Comparison of ENCODE assay signal across 17 cellular contexts in genomic region chr1:238187575-238187949, GRCh38.
DNase-seq lines count a peak whose midpoint lies in the region; ATAC-seq, FAIRE-seq and TF ChIP-seq lines count a peak whose summit lies in the region.
"Had no signal": no experiment of that assay in that cellular context is flagged by ENCODE, and none has a peak within 500 bp of the region (broad histone marks: within the 10 kb centered on the region; RNA-seq: fewer than 3 reads in every experiment).

No MANE protein-coding gene starts in this region.

- no peak for FAIRE-seq in GM12878 (lab: Jason Lieb, UNC)
- FAIRE-seq: A204.1, G401.6, HepG2 had no signal

- no peak overlapping the region for H3K4me2 ChIP-seq in GM12878 (ENCODE audit: control insufficient read depth, insufficient read depth)
- H3K4me2 ChIP-seq in trophoblast cell (ENCODE audit: low read length) = no peak overlapping the region

- H3K4me1 ChIP-seq in BE2C (no peaks in the 10 kb centered on the region), GM12878 (ENCODE audit: control insufficient read depth, insufficient read depth, low read length) (no peaks in the 10 kb centered on the region), trophoblast cell (ENCODE audit: control insufficient read depth in 1 of 2, insufficient read depth in 2 of 2, low read length in 2 of 2) (no peaks in the 10 kb centered on the region)
- H3K4me1 ChIP-seq: HAP-1 had no signal

- H2AK5ac ChIP-seq in trophoblast cell (ENCODE audit: low read length) = no peak overlapping the region

- no peak overlapping the region for H2BK12ac ChIP-seq in trophoblast cell (ENCODE audit: low read length)

- TF ChIP-seq CTCF in BE2C (IDR thresholded peaks at IDR 0.05; ENCODE audit: low read depth, low read length) (0 out of 2 replicates have a peak, but pooled peaks have one; percentile 3), GM12878 (IDR thresholded peaks at IDR 0.05 in 2 of 3, conservative IDR thresholded peaks at IDR 0.05 in 1 of 3; ENCODE audit: control insufficient read depth in 2 of 3, extremely low read depth in 1 of 3, insufficient read depth in 1 of 3, low read depth in 3 of 3, low read length in 3 of 3) (no peak)

- TF ChIP-seq RAD21 in GM12878 (IDR thresholded peaks at IDR 0.05; ENCODE audit: insufficient read depth, low read depth, low read length) = no peak

- no peaks in the 10 kb centered on the region for H3K79me1 ChIP-seq in trophoblast cell (ENCODE audit: low read length)

- no peak overlapping the region for H3K18ac ChIP-seq in trophoblast cell (ENCODE audit: low read length)

- H4K8ac ChIP-seq in trophoblast cell (ENCODE audit: low read depth, low read length) = no peak overlapping the region

- SMC1A ChIA-PET in GM12878 (lab: Charles Lee; ENCODE audit: uncharacterized antibody, unreplicated experiment) = interaction anchor here (0.8 to 3.0 kb wide), 11 partner anchors 11 to 181 kb away, joined by 3 to 17 read pairs (median 5); no protein-coding TSS in a partner anchor

- H2AFZ ChIP-seq in GM12878 (ENCODE audit: control insufficient read depth, low read depth, low read length) (no peak overlapping the region), trophoblast cell (ENCODE audit: insufficient read depth, low read length, poor library complexity) (no peak overlapping the region)
- H2AFZ ChIP-seq: GM23248 had no signal

- no peak overlapping the region for H2BK5ac ChIP-seq in trophoblast cell (ENCODE audit: low read depth, low read length, poor library complexity)

- no peak overlapping the region for H3K4me3 ChIP-seq in BE2C (ENCODE audit: low read depth, low read length)
- no peak overlapping the region for H3K4me3 ChIP-seq in GM12878
- H3K4me3 ChIP-seq in trophoblast cell (ENCODE audit: low read depth, low read length) = no peak overlapping the region
- H3K4me3 ChIP-seq: GM23248, HAP-1 had no signal

- no peaks in the 10 kb centered on the region for H3K79me2 ChIP-seq in GM12878 (ENCODE audit: control insufficient read depth, insufficient read depth, low read length)
- H3K79me2 ChIP-seq in trophoblast cell (ENCODE audit: control insufficient read depth, insufficient read depth, low read length, poor library complexity) = no peaks in the 10 kb centered on the region

- no peak overlapping the region for H3K14ac ChIP-seq in trophoblast cell (ENCODE audit: low read length)

- in situ Hi-C loops in GM12878 (cut with MboI) = no loop called here

- POLR2A ChIA-PET in GM12878 (lab: Charles Lee) = interaction anchor here (0.7 to 1.1 kb wide), 3 partner anchors 16 to 227 kb away, joined by 3 to 4 read pairs (median 3); no protein-coding TSS in a partner anchor

- H4K20me1 ChIP-seq in GM12878 (ENCODE audit: control insufficient read depth, insufficient read depth) = no peaks in the 10 kb centered on the region

- ATAC-seq in GM18867 (IDR thresholded peaks at IDR 0.05; ENCODE audit: unreplicated experiment) (peak; percentile 15), GM12878 (peak; percentile 84), HG02763 (IDR thresholded peaks at IDR 0.05; ENCODE audit: unreplicated experiment) (no peak)
- ATAC-seq: HepG2 had no signal

- H3K27ac ChIP-seq in GM12878 (ENCODE audit: control insufficient read depth, insufficient read depth) (no peak overlapping the region), trophoblast cell (ENCODE audit: low read depth, low read length) (no peak overlapping the region)
- H3K27ac ChIP-seq: GM23248 had no signal

- H3K36me3 ChIP-seq in BE2C = no peaks in the 10 kb centered on the region
- H3K36me3 ChIP-seq in GM12878 (ENCODE audit: control insufficient read depth in 2 of 2, insufficient read depth in 2 of 2, low read length in 1 of 2) = no peaks in the 10 kb centered on the region
- H3K36me3 ChIP-seq in trophoblast cell (ENCODE audit: control insufficient read depth in 1 of 2, insufficient read depth in 2 of 2, low read length in 2 of 2) = no peaks in the 10 kb centered on the region
- H3K36me3 ChIP-seq: HAP-1 had no signal

- TF ChIP-seq POLR2A in GM12878 (IDR thresholded peaks at IDR 0.05; ENCODE audit: low read depth, low read length) = no peak

- no peak overlapping the region for H2BK120ac ChIP-seq in trophoblast cell (ENCODE audit: insufficient read depth, low read length, poor library complexity)

- no peak for DNase-seq in BE2C
- DNase-seq in GM12878 (ENCODE audit: low read depth, low spot score) = peak; percentile 20
- DNase-seq in trophoblast cell = no peak
- no peak for DNase-seq in NCI-H446 (lab: John Stamatoyannopoulos, UW)
- no peak for DNase-seq in medulla oblongata (ENCODE audit: extremely low spot score)
- DNase-seq: ACHN; Calu3; CD4-positive, alpha-beta memory T cell; GM23248; Karpas-422; KBM-7 had no signal

- no peak overlapping the region for H4K91ac ChIP-seq in trophoblast cell (ENCODE audit: low read depth, low read length)

- intact Hi-C loops in GM12878 (cut with micrococcal nuclease; ENCODE audit: unreplicated experiment) = loop anchor here (1.0 kb wide), 1 partner anchor 127 kb away; no protein-coding TSS in a partner anchor

- no peaks in the 10 kb centered on the region for H3K27me3 ChIP-seq in BE2C
- no peaks in the 10 kb centered on the region for H3K27me3 ChIP-seq in GM12878 (replicated peaks in 1 of 2; ENCODE audit: control insufficient read depth in 2 of 2, insufficient read depth in 2 of 2, low read length in 1 of 2)
- no peaks in the 10 kb centered on the region for H3K27me3 ChIP-seq in trophoblast cell (ENCODE audit: insufficient read depth, low read length)

- H3K4ac ChIP-seq in trophoblast cell (ENCODE audit: low read depth, low read length) = no peak overlapping the region

- BruUV-seq in GM12878 (replicated peaks; lab: Mats Ljungman, UMichigan) = no TSS peak

- H3K9ac ChIP-seq in GM12878 (ENCODE audit: control insufficient read depth, insufficient read depth, low read length) (no peak overlapping the region), trophoblast cell (ENCODE audit: low read length) (no peak overlapping the region)
- H3K9ac ChIP-seq: GM23248 had no signal

- H3K9me3 ChIP-seq in BE2C (no peaks in the 10 kb centered on the region), GM12878 (replicated peaks; ENCODE audit: control insufficient read depth, insufficient read depth, low read length) (no peaks in the 10 kb centered on the region; the same call in 2 of the 3 replicates), trophoblast cell (ENCODE audit: insufficient read depth, low read depth, low read length) (no peaks in the 10 kb centered on the region)
- H3K9me3 ChIP-seq: HAP-1 had no signal

- 40% methylated on average over 3 of the region's 3 CpGs for WGBS in GM12878 (ENCODE audit: insufficient coverage, insufficient replicate concordance, low lambda C conversion rate, missing lambda C conversion rate)
- no CpG with 5 or more reads among the region's 3 CpGs for WGBS in trophoblast cell (ENCODE audit: extremely low coverage, insufficient coverage, insufficient read length)

- H3K23ac ChIP-seq in trophoblast cell (ENCODE audit: low read length) = no peak overlapping the region

- 0 out of 4 replicates have a peak, but pooled peaks of 1 of the 2 experiments have one; percentile 5 for TF ChIP-seq EP300 in GM12878 (IDR thresholded peaks at IDR 0.05; ENCODE audit: borderline replicate concordance in 1 of 2, control insufficient read depth in 1 of 2, low read depth in 2 of 2, low read length in 2 of 2)

- H4K12ac ChIP-seq in trophoblast cell (ENCODE audit: low read depth, low read length) = peak overlapping the region; percentile 13

- CTCF ChIA-PET in GM12878 (lab: Yijun Ruan, JAX) = interaction anchor here (0.7 to 1.7 kb wide), 11 partner anchors 15 to 324 kb away, joined by 3 to 6 read pairs (median 3); no protein-coding TSS in a partner anchor

- RAD21 ChIA-PET in GM12878 (lab: Charles Lee; ENCODE audit: unreplicated experiment) = interaction anchor here (0.9 to 1.7 kb wide), 5 partner anchors 36 to 211 kb away, joined by 3 to 6 read pairs (median 3); no protein-coding TSS in a partner anchor

TF ChIP-seq in GM12878, 131 proteins besides CTCF, POLR2A, EP300 and RAD21:
- TF ChIP-seq ELK1 (IDR thresholded peaks at IDR 0.05; ENCODE audit: low read depth, low read length) (no peak), MEF2B (IDR thresholded peaks at IDR 0.05; ENCODE audit: partially characterized antibody, poor library complexity, severe bottlenecking) (peak; percentile 7), DPF2 (IDR thresholded peaks at IDR 0.05) (peak; percentile 43; the same call in 1 of the 2 replicates), SPI1 (IDR thresholded peaks at IDR 0.05; ENCODE audit: borderline replicate concordance, insufficient read depth, low read depth, low read length) (peak; percentile 57; the same call in 1 of the 2 replicates), ATF7 (IDR thresholded peaks at IDR 0.05; ENCODE audit: low read depth) (0 out of 2 replicates have a peak, but pooled peaks have one; percentile 23), PAX5 (IDR thresholded peaks at IDR 0.05; ENCODE audit: borderline replicate concordance, low read depth, low read length) (peak; percentile 38; the same call in 1 of the 2 replicates), MTA2 (IDR thresholded peaks at IDR 0.05; ENCODE audit: low read depth) (peak; percentile 58; the same call in 1 of the 2 replicates), IKZF1 (conservative IDR thresholded peaks at IDR 0.05) (0 out of 2 replicates have a peak, but pooled peaks have one; percentile 33), YY1 (IDR thresholded peaks at IDR 0.05; ENCODE audit: low read depth, low read length) (no peak), NFYA (IDR thresholded peaks at IDR 0.05; ENCODE audit: borderline replicate concordance, low read depth, low read length) (no peak)
